Comparison of ENCODE assay signal across 1 cellular context in genomic region chr20:32482251-32483220, GRCh38.
TF ChIP-seq lines count a peak whose summit lies in the region.

No MANE protein-coding gene starts in this region.

TF ChIP-seq in HepG2, 621 proteins besides CTCF, POLR2A, EP300 and RAD21 (continued from another document and continues in another):
- no peak for TF ChIP-seq NFE2 (CRISPR knock-in tag; IDR thresholded peaks at IDR 0.05)
- peak; percentile 85 for TF ChIP-seq ZNF639 (CRISPR knock-in tag; conservative IDR thresholded peaks at IDR 0.05)
- peak; percentile 52; the same call in 1 of the 2 replicates for TF ChIP-seq GFI1 (CRISPR knock-in tag; IDR thresholded peaks at IDR 0.05; ENCODE audit: borderline replicate concordance)
- TF ChIP-seq CBFB (CRISPR knock-in tag; IDR thresholded peaks at IDR 0.05) = peak; percentile 59; the same call in 1 of the 2 replicates
- TF ChIP-seq ELF4 (CRISPR knock-in tag; IDR thresholded peaks at IDR 0.05; ENCODE audit: borderline replicate concordance) = no peak
- TF ChIP-seq, protein P1, sequence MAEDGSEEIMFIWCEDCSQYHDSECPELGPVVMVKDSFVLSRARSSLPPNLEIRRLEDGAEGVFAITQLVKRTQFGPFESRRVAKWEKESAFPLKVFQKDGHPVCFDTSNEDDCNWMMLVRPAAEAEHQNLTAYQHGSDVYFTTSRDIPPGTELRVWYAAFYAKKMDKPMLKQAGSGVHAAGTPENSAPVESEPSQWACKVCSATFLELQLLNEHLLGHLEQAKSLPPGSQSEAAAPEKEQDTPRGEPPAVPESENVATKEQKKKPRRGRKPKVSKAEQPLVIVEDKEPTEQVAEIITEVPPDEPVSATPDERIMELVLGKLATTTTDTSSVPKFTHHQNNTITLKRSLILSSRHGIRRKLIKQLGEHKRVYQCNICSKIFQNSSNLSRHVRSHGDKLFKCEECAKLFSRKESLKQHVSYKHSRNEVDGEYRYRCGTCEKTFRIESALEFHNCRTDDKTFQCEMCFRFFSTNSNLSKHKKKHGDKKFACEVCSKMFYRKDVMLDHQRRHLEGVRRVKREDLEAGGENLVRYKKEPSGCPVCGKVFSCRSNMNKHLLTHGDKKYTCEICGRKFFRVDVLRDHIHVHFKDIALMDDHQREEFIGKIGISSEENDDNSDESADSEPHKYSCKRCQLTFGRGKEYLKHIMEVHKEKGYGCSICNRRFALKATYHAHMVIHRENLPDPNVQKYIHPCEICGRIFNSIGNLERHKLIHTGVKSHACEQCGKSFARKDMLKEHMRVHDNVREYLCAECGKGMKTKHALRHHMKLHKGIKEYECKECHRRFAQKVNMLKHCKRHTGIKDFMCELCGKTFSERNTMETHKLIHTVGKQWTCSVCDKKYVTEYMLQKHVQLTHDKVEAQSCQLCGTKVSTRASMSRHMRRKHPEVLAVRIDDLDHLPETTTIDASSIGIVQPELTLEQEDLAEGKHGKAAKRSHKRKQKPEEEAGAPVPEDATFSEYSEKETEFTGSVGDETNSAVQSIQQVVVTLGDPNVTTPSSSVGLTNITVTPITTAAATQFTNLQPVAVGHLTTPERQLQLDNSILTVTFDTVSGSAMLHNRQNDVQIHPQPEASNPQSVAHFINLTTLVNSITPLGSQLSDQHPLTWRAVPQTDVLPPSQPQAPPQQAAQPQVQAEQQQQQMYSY (CRISPR knock-in tag; IDR thresholded peaks at IDR 0.05) = peak; percentile 85
- no peak for TF ChIP-seq ZNF75D (CRISPR knock-in tag; IDR thresholded peaks at IDR 0.05; ENCODE audit: borderline replicate concordance)
- peak; percentile 61 for TF ChIP-seq PHF8 (CRISPR knock-in tag; IDR thresholded peaks at IDR 0.05)
- no peak for TF ChIP-seq ZNF569 (CRISPR knock-in tag; IDR thresholded peaks at IDR 0.05; ENCODE audit: borderline replicate concordance)
- no peak for TF ChIP-seq SMYD3 (CRISPR knock-in tag; IDR thresholded peaks at IDR 0.05)
- TF ChIP-seq HNRNPL (IDR thresholded peaks at IDR 0.05; ENCODE audit: low read depth, low read length) = 0 out of 2 replicates have a peak, but pooled peaks have one; percentile 46
- TF ChIP-seq KDM6A (CRISPR knock-in tag; IDR thresholded peaks at IDR 0.05; ENCODE audit: low read depth) = no peak
- TF ChIP-seq, protein P2, sequence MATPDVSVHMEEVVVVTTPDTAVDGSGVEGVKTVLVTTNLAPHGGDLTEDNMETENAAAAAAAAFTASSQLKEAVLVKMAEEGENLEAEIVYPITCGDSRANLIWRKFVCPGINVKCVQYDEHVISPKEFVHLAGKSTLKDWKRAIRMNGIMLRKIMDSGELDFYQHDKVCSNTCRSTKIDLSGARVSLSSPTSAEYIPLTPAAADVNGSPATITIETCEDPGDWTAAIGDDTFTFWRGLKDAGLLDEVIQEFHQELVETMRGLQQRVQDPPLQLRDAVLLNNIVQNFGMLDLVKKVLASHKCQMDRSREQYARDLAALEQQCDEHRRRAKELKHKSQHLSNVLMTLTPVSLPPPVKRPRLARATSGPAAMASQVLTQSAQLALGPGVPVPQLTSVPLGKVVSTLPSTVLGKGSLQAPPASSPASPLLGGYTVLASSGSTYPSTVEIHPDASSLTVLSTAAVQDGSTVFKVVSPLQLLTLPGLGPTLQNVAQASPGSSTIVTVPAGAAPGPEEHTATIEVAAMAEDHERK (CRISPR knock-in tag; IDR thresholded peaks at IDR 0.05; ENCODE audit: low read depth) = no peak
- no peak for TF ChIP-seq NCOA5 (CRISPR knock-in tag; IDR thresholded peaks at IDR 0.05)
- 0 out of 2 replicates have a peak, but pooled peaks have one; percentile 58 for TF ChIP-seq HBP1 (CRISPR knock-in tag; IDR thresholded peaks at IDR 0.05; ENCODE audit: low read depth)
- TF ChIP-seq HNRNPUL1 (IDR thresholded peaks at IDR 0.05; ENCODE audit: low read depth, low read length) = no peak
- peak; percentile 74; the same call in 1 of the 2 replicates for TF ChIP-seq CSRNP1 (CRISPR knock-in tag; IDR thresholded peaks at IDR 0.05)
- peak; percentile 67; the same call in 1 of the 2 replicates for TF ChIP-seq ZNF672 (CRISPR knock-in tag; IDR thresholded peaks at IDR 0.05)
- no peak for TF ChIP-seq JUN (CRISPR knock-in tag; IDR thresholded peaks at IDR 0.05)
- TF ChIP-seq HOXA7 (CRISPR knock-in tag; IDR thresholded peaks at IDR 0.05) = no peak
- TF ChIP-seq POGK (CRISPR knock-in tag; conservative IDR thresholded peaks at IDR 0.05) = peak; percentile 81
- peak; percentile 52; the same call in 1 of the 2 replicates for TF ChIP-seq KMT2B (CRISPR knock-in tag; IDR thresholded peaks at IDR 0.05)
- TF ChIP-seq HDAC1 (CRISPR knock-in tag; IDR thresholded peaks at IDR 0.05) = peak; percentile 52
- TF ChIP-seq MXD4 (CRISPR knock-in tag; IDR thresholded peaks at IDR 0.05) = no peak; the same call in 1 of the 2 replicates
- TF ChIP-seq SUZ12 (IDR thresholded peaks at IDR 0.05; ENCODE audit: low read depth, low read length) = no peak
- TF ChIP-seq, protein P3, sequence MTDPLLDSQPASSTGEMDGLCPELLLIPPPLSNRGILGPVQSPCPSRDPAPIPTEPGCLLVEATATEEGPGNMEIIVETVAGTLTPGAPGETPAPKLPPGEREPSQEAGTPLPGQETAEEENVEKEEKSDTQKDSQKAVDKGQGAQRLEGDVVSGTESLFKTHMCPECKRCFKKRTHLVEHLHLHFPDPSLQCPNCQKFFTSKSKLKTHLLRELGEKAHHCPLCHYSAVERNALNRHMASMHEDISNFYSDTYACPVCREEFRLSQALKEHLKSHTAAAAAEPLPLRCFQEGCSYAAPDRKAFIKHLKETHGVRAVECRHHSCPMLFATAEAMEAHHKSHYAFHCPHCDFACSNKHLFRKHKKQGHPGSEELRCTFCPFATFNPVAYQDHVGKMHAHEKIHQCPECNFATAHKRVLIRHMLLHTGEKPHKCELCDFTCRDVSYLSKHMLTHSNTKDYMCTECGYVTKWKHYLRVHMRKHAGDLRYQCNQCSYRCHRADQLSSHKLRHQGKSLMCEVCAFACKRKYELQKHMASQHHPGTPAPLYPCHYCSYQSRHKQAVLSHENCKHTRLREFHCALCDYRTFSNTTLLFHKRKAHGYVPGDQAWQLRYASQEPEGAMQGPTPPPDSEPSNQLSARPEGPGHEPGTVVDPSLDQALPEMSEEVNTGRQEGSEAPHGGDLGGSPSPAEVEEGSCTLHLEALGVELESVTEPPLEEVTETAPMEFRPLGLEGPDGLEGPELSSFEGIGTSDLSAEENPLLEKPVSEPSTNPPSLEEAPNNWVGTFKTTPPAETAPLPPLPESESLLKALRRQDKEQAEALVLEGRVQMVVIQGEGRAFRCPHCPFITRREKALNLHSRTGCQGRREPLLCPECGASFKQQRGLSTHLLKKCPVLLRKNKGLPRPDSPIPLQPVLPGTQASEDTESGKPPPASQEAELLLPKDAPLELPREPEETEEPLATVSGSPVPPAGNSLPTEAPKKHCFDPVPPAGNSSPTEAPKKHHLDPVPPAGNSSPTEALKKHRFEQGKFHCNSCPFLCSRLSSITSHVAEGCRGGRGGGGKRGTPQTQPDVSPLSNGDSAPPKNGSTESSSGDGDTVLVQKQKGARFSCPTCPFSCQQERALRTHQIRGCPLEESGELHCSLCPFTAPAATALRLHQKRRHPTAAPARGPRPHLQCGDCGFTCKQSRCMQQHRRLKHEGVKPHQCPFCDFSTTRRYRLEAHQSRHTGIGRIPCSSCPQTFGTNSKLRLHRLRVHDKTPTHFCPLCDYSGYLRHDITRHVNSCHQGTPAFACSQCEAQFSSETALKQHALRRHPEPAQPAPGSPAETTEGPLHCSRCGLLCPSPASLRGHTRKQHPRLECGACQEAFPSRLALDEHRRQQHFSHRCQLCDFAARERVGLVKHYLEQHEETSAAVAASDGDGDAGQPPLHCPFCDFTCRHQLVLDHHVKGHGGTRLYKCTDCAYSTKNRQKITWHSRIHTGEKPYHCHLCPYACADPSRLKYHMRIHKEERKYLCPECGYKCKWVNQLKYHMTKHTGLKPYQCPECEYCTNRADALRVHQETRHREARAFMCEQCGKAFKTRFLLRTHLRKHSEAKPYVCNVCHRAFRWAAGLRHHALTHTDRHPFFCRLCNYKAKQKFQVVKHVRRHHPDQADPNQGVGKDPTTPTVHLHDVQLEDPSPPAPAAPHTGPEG (CRISPR knock-in tag; IDR thresholded peaks at IDR 0.05) = peak; percentile 70; the same call in 1 of the 2 replicates
- TF ChIP-seq MEIS1 (CRISPR knock-in tag; IDR thresholded peaks at IDR 0.05; ENCODE audit: borderline replicate concordance) = no peak
- no peak; the same call in 1 of the 2 replicates for TF ChIP-seq MYPOP (CRISPR knock-in tag; IDR thresholded peaks at IDR 0.05)
- TF ChIP-seq, protein P4, sequence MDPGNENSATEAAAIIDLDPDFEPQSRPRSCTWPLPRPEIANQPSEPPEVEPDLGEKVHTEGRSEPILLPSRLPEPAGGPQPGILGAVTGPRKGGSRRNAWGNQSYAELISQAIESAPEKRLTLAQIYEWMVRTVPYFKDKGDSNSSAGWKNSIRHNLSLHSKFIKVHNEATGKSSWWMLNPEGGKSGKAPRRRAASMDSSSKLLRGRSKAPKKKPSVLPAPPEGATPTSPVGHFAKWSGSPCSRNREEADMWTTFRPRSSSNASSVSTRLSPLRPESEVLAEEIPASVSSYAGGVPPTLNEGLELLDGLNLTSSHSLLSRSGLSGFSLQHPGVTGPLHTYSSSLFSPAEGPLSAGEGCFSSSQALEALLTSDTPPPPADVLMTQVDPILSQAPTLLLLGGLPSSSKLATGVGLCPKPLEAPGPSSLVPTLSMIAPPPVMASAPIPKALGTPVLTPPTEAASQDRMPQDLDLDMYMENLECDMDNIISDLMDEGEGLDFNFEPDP (CRISPR knock-in tag; conservative IDR thresholded peaks at IDR 0.05) = no peak
- TF ChIP-seq JUND (CRISPR knock-in tag; IDR thresholded peaks at IDR 0.05) = peak; percentile 32; the same call in 1 of the 2 replicates
- TF ChIP-seq, protein P5, sequence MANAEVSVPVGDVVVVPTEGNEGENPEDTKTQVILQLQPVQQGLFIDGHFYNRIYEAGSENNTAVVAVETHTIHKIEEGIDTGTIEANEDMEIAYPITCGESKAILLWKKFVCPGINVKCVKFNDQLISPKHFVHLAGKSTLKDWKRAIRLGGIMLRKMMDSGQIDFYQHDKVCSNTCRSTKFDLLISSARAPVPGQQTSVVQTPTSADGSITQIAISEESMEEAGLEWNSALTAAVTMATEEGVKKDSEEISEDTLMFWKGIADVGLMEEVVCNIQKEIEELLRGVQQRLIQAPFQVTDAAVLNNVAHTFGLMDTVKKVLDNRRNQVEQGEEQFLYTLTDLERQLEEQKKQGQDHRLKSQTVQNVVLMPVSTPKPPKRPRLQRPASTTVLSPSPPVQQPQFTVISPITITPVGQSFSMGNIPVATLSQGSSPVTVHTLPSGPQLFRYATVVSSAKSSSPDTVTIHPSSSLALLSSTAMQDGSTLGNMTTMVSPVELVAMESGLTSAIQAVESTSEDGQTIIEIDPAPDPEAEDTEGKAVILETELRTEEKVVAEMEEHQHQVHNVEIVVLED (CRISPR knock-in tag; IDR thresholded peaks at IDR 0.05; ENCODE audit: borderline replicate concordance) = no peak; the same call in 1 of the 2 replicates
- TF ChIP-seq ZNF550 (CRISPR knock-in tag; IDR thresholded peaks at IDR 0.05; ENCODE audit: borderline replicate concordance) = no peak
- TF ChIP-seq ZBTB20 (CRISPR knock-in tag; IDR thresholded peaks at IDR 0.05; ENCODE audit: borderline replicate concordance, low read depth) = no peak
- TF ChIP-seq SNAPC2 (CRISPR knock-in tag; IDR thresholded peaks at IDR 0.05) = 0 out of 2 replicates have a peak, but pooled peaks have one; percentile 32
